In genomic region chr7:65750511-65751344, GRCh38 we compare ENCODE assay signal across 1 cellular context.
A peak's percentile ranks its signal among the peaks of the same experiment; 100 is the strongest.
TF ChIP-seq lines count a peak whose summit lies in the region.

No MANE protein-coding gene starts in this region.

TF ChIP-seq in HepG2, 621 proteins besides CTCF, POLR2A, EP300 and RAD21 (continued from another document):
- TF ChIP-seq, protein P1, sequence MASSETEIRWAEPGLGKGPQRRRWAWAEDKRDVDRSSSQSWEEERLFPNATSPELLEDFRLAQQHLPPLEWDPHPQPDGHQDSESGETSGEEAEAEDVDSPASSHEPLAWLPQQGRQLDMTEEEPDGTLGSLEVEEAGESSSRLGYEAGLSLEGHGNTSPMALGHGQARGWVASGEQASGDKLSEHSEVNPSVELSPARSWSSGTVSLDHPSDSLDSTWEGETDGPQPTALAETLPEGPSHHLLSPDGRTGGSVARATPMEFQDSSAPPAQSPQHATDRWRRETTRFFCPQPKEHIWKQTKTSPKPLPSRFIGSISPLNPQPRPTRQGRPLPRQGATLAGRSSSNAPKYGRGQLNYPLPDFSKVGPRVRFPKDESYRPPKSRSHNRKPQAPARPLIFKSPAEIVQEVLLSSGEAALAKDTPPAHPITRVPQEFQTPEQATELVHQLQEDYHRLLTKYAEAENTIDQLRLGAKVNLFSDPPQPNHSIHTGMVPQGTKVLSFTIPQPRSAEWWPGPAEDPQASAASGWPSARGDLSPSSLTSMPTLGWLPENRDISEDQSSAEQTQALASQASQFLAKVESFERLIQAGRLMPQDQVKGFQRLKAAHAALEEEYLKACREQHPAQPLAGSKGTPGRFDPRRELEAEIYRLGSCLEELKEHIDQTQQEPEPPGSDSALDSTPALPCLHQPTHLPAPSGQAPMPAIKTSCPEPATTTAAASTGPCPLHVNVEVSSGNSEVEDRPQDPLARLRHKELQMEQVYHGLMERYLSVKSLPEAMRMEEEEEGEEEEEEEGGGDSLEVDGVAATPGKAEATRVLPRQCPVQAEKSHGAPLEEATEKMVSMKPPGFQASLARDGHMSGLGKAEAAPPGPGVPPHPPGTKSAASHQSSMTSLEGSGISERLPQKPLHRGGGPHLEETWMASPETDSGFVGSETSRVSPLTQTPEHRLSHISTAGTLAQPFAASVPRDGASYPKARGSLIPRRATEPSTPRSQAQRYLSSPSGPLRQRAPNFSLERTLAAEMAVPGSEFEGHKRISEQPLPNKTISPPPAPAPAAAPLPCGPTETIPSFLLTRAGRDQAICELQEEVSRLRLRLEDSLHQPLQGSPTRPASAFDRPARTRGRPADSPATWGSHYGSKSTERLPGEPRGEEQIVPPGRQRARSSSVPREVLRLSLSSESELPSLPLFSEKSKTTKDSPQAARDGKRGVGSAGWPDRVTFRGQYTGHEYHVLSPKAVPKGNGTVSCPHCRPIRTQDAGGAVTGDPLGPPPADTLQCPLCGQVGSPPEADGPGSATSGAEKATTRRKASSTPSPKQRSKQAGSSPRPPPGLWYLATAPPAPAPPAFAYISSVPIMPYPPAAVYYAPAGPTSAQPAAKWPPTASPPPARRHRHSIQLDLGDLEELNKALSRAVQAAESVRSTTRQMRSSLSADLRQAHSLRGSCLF (CRISPR knock-in tag; IDR thresholded peaks at IDR 0.05; ENCODE audit: borderline replicate concordance): no peak
- peak; percentile 48; the same call in 1 of the 2 replicates for TF ChIP-seq GMEB2 (CRISPR knock-in tag; IDR thresholded peaks at IDR 0.05; ENCODE audit: low read depth)
- peak in 1 of 2 experiments; percentile 49; a peak in 1 of 4 replicates for TF ChIP-seq HMGXB4 (CRISPR knock-in tag; IDR thresholded peaks at IDR 0.05; ENCODE audit: borderline replicate concordance in 1 of 2, low read depth in 1 of 2)
- TF ChIP-seq MXD4 (CRISPR knock-in tag; IDR thresholded peaks at IDR 0.05): peak; percentile 51; the same call in 1 of the 2 replicates
- no peak for TF ChIP-seq EED (CRISPR knock-in tag; IDR thresholded peaks at IDR 0.05)
- TF ChIP-seq ZNF567 (CRISPR knock-in tag; IDR thresholded peaks at IDR 0.05; ENCODE audit: borderline replicate concordance): no peak
- TF ChIP-seq SIN3A (IDR thresholded peaks at IDR 0.05; ENCODE audit: borderline replicate concordance, low read depth, low read length): peak; percentile 46; the same call in 1 of the 2 replicates
- TF ChIP-seq ZNF260 (CRISPR knock-in tag; IDR thresholded peaks at IDR 0.05; ENCODE audit: borderline replicate concordance, low read depth): no peak
- 0 out of 2 replicates have a peak, but pooled peaks have one; percentile 32 for TF ChIP-seq ZNF598 (CRISPR knock-in tag; IDR thresholded peaks at IDR 0.05; ENCODE audit: borderline replicate concordance)
